Comparison of ENCODE assay signal across 8 cellular contexts in genomic region chr11:106076421-106076922, GRCh38. TPM values are rescaled to one million over a fixed set of nuclear protein-coding genes. Genes with fewer than 3 reads are reported as not detected.
A peak's percentile ranks its signal among the peaks of the same experiment; 100 is the strongest.
DNase-seq lines count a peak whose midpoint lies in the region; ATAC-seq and TF ChIP-seq lines count a peak whose summit lies in the region.

No MANE protein-coding gene starts in this region.

- H3K36me3 Mint-ChIP-seq in brain, result peaks cover 25% of the 10 kb centered on the region

- intact Hi-C loops in lower leg skin (cut with DNase I; ENCODE audit: low total_unique reads) (no loop called here), tibial artery (cut with DNase I; ENCODE audit: low total_unique reads) (loop anchor here (5.0 kb wide), 1 partner anchor 54 kb away; the partner anchor contains the start of gene MSANTD4)

- H3K27me3 ChIP-seq in MM.1S (replicated peaks; ENCODE audit: insufficient read depth, low read length) (no peaks in the 10 kb centered on the region), tibial artery (no peaks in the 10 kb centered on the region)

- peaks cover 72% of the 10 kb centered on the region for H3K4me1 Mint-ChIP-seq in brain

- DNase-seq in DMS79 treated with DMSO at 0.1 percent for 48 hours (lab: John Stamatoyannopoulos, UW) (peak; percentile 74), DMS79 (lab: John Stamatoyannopoulos, UW) (no peak), MM.1S (no peak), lower leg skin (ENCODE audit: low spot score in 2 of 2) (peak in 1 of 2 donors; percentile 15), tibial artery (peak in 1 of 2 donors; percentile 49), occipital lobe (lab: John Stamatoyannopoulos, UW) (no peak)

- H3K4me3 ChIP-seq in MM.1S (ENCODE audit: low read length) (peak overlapping the region; percentile 84), lower leg skin (ENCODE audit: low read depth, poor library complexity, severe bottlenecking) (peak overlapping the region; percentile 67), tibial artery (peak overlapping the region; percentile 84 to 85)

- no peak for ATAC-seq in HG02763 (IDR thresholded peaks at IDR 0.05; ENCODE audit: unreplicated experiment)

- H3K4me1 ChIP-seq in MM.1S (ENCODE audit: low read length), result peaks cover 11% of the 10 kb centered on the region
- H3K4me1 ChIP-seq in tibial artery, result peaks cover 0 to 43% (median 14%) of the 10 kb centered on the region in 4 donors

- H3K9me2 ChIP-seq in MM.1S (replicated peaks; ENCODE audit: insufficient read depth, low read length), result no peaks in the 10 kb centered on the region

- peak overlapping the region; percentile 93 to 100 (median 99) for H3K27ac Mint-ChIP-seq in brain

- peaks cover 40% of the 10 kb centered on the region for H3K79me2 ChIP-seq in MM.1S (ENCODE audit: low read length)

- peaks cover 15% of the 10 kb centered on the region for H3K27me3 Mint-ChIP-seq in brain

- WGBS in lower leg skin, 2 donors, result 1% methylated on average over 14 of the region's 14 CpGs

- peak overlapping the region; percentile 72 for H3K9ac ChIP-seq in MM.1S (ENCODE audit: low read length)

- H3K27ac ChIP-seq in MM.1S (ENCODE audit: low read length) (peak overlapping the region; percentile 80), tibial artery (peak overlapping the region; percentile 95 to 96)

- H3F3A ChIP-seq in MM.1S (ENCODE audit: insufficient read depth, low read length), result 0 out of 2 replicates have a peak, but pooled peaks cover 5% of the 10 kb centered on the region

- peak overlapping the region; percentile 90 to 98 (median 94) for H3K4me3 Mint-ChIP-seq in brain

- TF ChIP-seq CTCF in MM.1S (IDR thresholded peaks at IDR 0.05; ENCODE audit: low read length), result no peak
- no peak for TF ChIP-seq CTCF in brain (conservative IDR thresholded peaks at IDR 0.05)
- no peak for TF ChIP-seq CTCF in lower leg skin (IDR thresholded peaks at IDR 0.05)
- no peak for TF ChIP-seq CTCF in tibial artery (IDR thresholded peaks at IDR 0.05)

- H2AFZ ChIP-seq in MM.1S (ENCODE audit: low read length), result peak overlapping the region; percentile 80

- peak overlapping the region; percentile 74 for H3K4me2 ChIP-seq in MM.1S (ENCODE audit: low read depth, low read length)

- H4K20me1 ChIP-seq in MM.1S (ENCODE audit: insufficient read depth, low read length), result no peaks in the 10 kb centered on the region

- no peak for TF ChIP-seq POLR2A in lower leg skin (IDR thresholded peaks at IDR 0.05)

- H3K9me3 Mint-ChIP-seq in brain, result no peaks in the 10 kb centered on the region

- H3K9me3 ChIP-seq in MM.1S (replicated peaks; ENCODE audit: insufficient read depth, low read length) (no peaks in the 10 kb centered on the region), tibial artery (no peaks in the 10 kb centered on the region)

- H3K36me3 ChIP-seq in MM.1S (replicated peaks; ENCODE audit: insufficient read depth, low read length) (peaks cover 10% of the 10 kb centered on the region), tibial artery (peaks cover 0 to 9% (median 7%) of the 10 kb centered on the region in 3 donors)

RNA-seq across cellular contexts. Expression of gene KBTBD3, which starts 0.7 kb away (rescaled TPM):
- polyA plus RNA-seq in brain (ENCODE audit: insufficient read depth, low read depth, low replicate concordance), result 5.1 TPM
- total RNA-seq in lower leg skin, result 1 to 10 TPM; 4.2 to 9.1 (median 7.0) TPM
- 20.4 TPM for total RNA-seq in occipital lobe

RNA-seq across cellular contexts. Expression of gene AASDHPPT, which starts 1.0 kb away (rescaled TPM):
- 25.0 TPM for polyA plus RNA-seq in brain (ENCODE audit: insufficient read depth, low read depth, low replicate concordance)
- total RNA-seq in lower leg skin (10 to 100 TPM; 30.5 to 48.2 (median 37.2) TPM), occipital lobe (284 TPM)

RNA-seq across cellular contexts. Expression of gene MSANTD4, which starts 54.4 kb away (rescaled TPM):
- 7.5 TPM for polyA plus RNA-seq in brain (ENCODE audit: insufficient read depth, low read depth, low replicate concordance)
- total RNA-seq in lower leg skin, result 10 to 100 TPM in 3 of 4 donors, 1 to 10 TPM in 1; 9.2 to 14.8 (median 12.3) TPM
- total RNA-seq in occipital lobe, result 67.1 TPM
